8 cellular contexts compared by ENCODE assay signal in the genomic region with DNA sequence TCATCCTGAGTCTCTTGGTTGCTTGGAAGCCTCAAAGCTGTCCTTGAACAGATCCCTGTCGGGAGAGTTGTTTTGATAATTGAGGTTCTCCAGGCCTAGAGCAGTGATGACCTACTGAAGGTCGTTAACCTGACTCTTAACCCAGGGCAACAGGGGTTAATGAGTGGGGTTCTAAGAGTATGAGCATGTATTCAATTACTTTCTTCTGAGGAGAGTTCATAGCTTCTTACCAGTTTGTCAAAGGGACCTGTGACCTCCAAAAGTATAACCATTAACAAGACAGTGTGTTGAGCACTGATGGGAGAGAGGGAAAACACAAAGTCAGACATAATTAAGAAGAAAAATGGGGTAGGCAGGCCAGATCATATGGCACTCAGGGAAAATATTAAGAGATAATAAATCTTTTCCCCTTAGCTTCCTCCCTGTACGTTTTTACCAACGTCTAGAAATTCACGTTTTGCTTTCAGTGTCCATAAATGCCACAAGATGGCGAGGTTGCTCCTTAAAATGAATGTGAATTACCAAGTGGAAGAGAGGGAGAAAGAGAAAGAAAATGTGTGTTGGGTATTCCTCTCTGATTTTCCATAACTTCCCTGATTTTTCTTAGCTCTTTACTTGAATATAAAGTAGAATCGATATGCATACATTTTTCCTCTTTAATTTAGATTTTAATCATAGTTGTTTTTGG.
DNase-seq lines count a peak whose midpoint lies in the region; ATAC-seq and TF ChIP-seq lines count a peak whose summit lies in the region.

No MANE protein-coding gene starts in this region.

- in situ Hi-C loops in gastrocnemius medialis (cut with MboI; ENCODE audit: low sequenced_read_pairs in 4 of 4), result no loop called here

- DNase-seq in NCI-H345 (lab: John Stamatoyannopoulos, UW) (peak; percentile 19), NCI-H345 treated with DMSO at 0.1 percent for 48 hours (lab: John Stamatoyannopoulos, UW; ENCODE audit: unreplicated experiment) (no peak), HEK293T (ENCODE audit: extremely low spot score) (peak; percentile 32), NCI-H460 (ENCODE audit: extremely low read depth, low read depth) (peak; percentile 65), breast epithelium (ENCODE audit: low spot score in 2 of 2) (no peak), lung microvascular endothelial cell (ENCODE audit: low read depth in 2 of 2) (peak; percentile 68 to 73), gastrocnemius medialis (no peak)
- DNase-seq in activated T-cell treated with anti-CD3 and anti-CD28 coated beads, Interleukin-2, amount 50 U/mL, for 48 hours, result no peak

- H3K4me1 ChIP-seq in breast epithelium (no peaks in the 10 kb centered on the region), gastrocnemius medialis (no peaks in the 10 kb centered on the region)

- H3K27ac ChIP-seq in breast epithelium (no peak overlapping the region), gastrocnemius medialis (no peak overlapping the region)

- H3K9me3 ChIP-seq in breast epithelium, result no peaks in the 10 kb centered on the region
- no peaks in the 10 kb centered on the region for H3K9me3 ChIP-seq in gastrocnemius medialis

- no peaks in the 10 kb centered on the region for H3K27me3 ChIP-seq in breast epithelium
- H3K27me3 ChIP-seq in gastrocnemius medialis, result no peaks in the 10 kb centered on the region

- POLR2A ChIA-PET in HEK293T (lab: Yijun Ruan, JAX), result no interaction called here

- TF ChIP-seq POLR2A in breast epithelium (IDR thresholded peaks at IDR 0.05) (no peak), gastrocnemius medialis (IDR thresholded peaks at IDR 0.05) (no peak)

- CTCF ChIA-PET in HEK293T (lab: Yijun Ruan, JAX), result interaction anchor here (0.6 to 1.4 kb wide), 10 partner anchors 14 to 1654 kb away, joined by 3 read pairs; no protein-coding TSS in a partner anchor

- intact Hi-C loops in breast epithelium (cut with DNase I; ENCODE audit: low total_unique reads), result loop anchor here (5.0 kb wide), 1 partner anchor 1440 kb away; no protein-coding TSS in a partner anchor
- intact Hi-C loops in gastrocnemius medialis (cut with DNase I; ENCODE audit: low total_unique reads), result no loop called here

- peak in 2 of 3 donors; percentile 30 to 60 for TF ChIP-seq CTCF in breast epithelium (IDR thresholded peaks at IDR 0.05)
- peak in 2 of 5 experiments; percentile 14 to 35 for TF ChIP-seq CTCF in gastrocnemius medialis (IDR thresholded peaks at IDR 0.05 in 4 of 5, conservative IDR thresholded peaks at IDR 0.05 in 1 of 5)

- H3K36me3 ChIP-seq in breast epithelium (no peaks in the 10 kb centered on the region), gastrocnemius medialis (no peaks in the 10 kb centered on the region)

- ATAC-seq in gastrocnemius medialis, result no peak

- H3K4me3 ChIP-seq in breast epithelium (no peak overlapping the region), gastrocnemius medialis (no peak overlapping the region)

TF ChIP-seq in HEK293T, 16 proteins besides CTCF, POLR2A, EP300 and RAD21:
- no peak for TF ChIP-seq FOXM1 (IDR thresholded peaks at IDR 0.05; ENCODE audit: borderline replicate concordance)
- no peak for TF ChIP-seq ARNT (IDR thresholded peaks at IDR 0.05)
- TF ChIP-seq NFRKB (IDR thresholded peaks at IDR 0.05), result no peak
- no peak for TF ChIP-seq HDGF (IDR thresholded peaks at IDR 0.05; ENCODE audit: borderline replicate concordance)
- TF ChIP-seq CTBP1 (IDR thresholded peaks at IDR 0.05; ENCODE audit: borderline replicate concordance), result no peak
- no peak for TF ChIP-seq SP1 (IDR thresholded peaks at IDR 0.05)
- TF ChIP-seq LEF1 (IDR thresholded peaks at IDR 0.05; ENCODE audit: borderline replicate concordance), result no peak
- no peak for TF ChIP-seq L3MBTL2 (conservative IDR thresholded peaks at IDR 0.05)
- TF ChIP-seq SUZ12 (IDR thresholded peaks at IDR 0.05), result no peak

Comparison
In these comparisons a context has a peak if more than half of its experiments do, and no peak if none do; other contexts are left out.
1. DNase-seq: peak in NCI-H345 (single experiment), HEK293T (single experiment), NCI-H460 (single experiment) and lung microvascular endothelial cell (2 of 2); none in NCI-H345 treated with DMSO at 0.1 percent for 48 hours (single experiment), breast epithelium (0 of 2), gastrocnemius medialis (0 of 2) and activated T-cell treated with anti-CD3 and anti-CD28 coated beads, Interleukin-2, amount 50 U/mL, for 48 hours (0 of 2).